ENCODE assay signal across 9 cellular contexts in the genomic region with DNA sequence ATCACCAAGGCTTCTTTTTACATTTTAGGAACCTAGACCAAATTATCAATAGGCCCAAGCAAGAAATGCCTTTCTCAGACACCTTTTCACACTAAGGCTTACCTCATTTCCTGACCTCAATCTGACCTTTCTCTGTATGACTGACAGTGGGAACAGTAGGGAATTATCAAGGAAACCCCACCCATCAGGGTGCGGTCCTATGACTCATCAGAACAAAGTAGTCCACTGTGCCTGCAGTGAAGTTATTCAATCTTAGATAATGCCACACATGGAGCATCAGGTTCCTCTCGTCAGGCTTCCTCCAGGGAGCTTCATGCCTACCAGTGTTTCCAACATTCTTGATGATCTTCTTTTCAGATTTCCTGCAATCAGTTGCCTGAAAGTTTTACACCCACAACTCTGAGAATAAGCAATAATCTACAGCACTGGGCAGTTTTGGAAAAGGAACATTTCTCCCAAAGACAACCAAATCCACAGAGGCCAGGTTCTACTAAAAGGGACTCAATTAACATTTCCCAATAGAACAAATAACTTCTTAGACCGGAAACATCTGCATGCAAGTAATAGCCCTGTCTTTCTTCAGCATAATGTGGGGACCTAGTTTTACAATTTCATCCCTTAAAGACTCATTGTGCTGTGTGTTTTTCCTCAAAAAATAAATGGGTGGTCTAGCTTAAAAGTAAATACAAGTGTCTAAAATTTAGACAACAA.
DNase-seq lines count a peak whose midpoint lies in the region; ATAC-seq lines count a peak whose summit lies in the region.
"Had no signal": no experiment of that assay in that cellular context is flagged by ENCODE, and none has a peak within 500 bp of the region (broad histone marks: within the 10 kb centered on the region; RNA-seq: fewer than 3 reads in every experiment).

No MANE protein-coding gene starts in this region.

- DNase-seq in activated effector memory CD4-positive, alpha-beta T cell treated with Interleukin-2 at 50 U/mL for 16 hours, result peak; percentile 4
- no peak for DNase-seq in activated effector memory CD4-positive, alpha-beta T cell treated with anti-CD3 and anti-CD28 coated beads, Interleukin-2, amount 50 U/mL, for 16 hours
- peak; percentile 63 for DNase-seq in OCI-M1 (lab: John Stamatoyannopoulos, UW)
- DNase-seq in glomerular visceral epithelial cell (ENCODE audit: extremely low spot score), result peak; percentile 58
- no peak for DNase-seq in NCI-H524 (lab: John Stamatoyannopoulos, UW)
- no peak for DNase-seq in Ammon's horn (ENCODE audit: low spot score)
- DNase-seq in DMS79 (lab: John Stamatoyannopoulos, UW), result no peak
- DNase-seq: activated T-cell treated with anti-CD3 and anti-CD28 coated beads, Interleukin-2, amount 50 U/mL, for 72 hours had no signal

- peak; percentile 88 for ATAC-seq in HG02798 (IDR thresholded peaks at IDR 0.05; ENCODE audit: poor library complexity, unreplicated experiment)

Comparison
In these comparisons a context has a peak if more than half of its experiments do, and no peak if none do; other contexts are left out.
1. DNase-seq: peak in activated effector memory CD4-positive, alpha-beta T cell treated with Interleukin-2 at 50 U/mL for 16 hours (single experiment), OCI-M1 (single experiment) and glomerular visceral epithelial cell (single experiment); none in activated effector memory CD4-positive, alpha-beta T cell treated with anti-CD3 and anti-CD28 coated beads, Interleukin-2, amount 50 U/mL, for 16 hours (single experiment), NCI-H524 (0 of 2), Ammon's horn (single experiment) and DMS79 (single experiment).